Comparison of ENCODE assay signal across 24 cellular contexts in genomic region chr21:40760811-40761210, GRCh38.
DNase-seq lines count a peak whose midpoint lies in the region; ATAC-seq and TF ChIP-seq lines count a peak whose summit lies in the region.
"Had no signal": no experiment of that assay in that cellular context is flagged by ENCODE, and none has a peak within 500 bp of the region (broad histone marks: within the 10 kb centered on the region; RNA-seq: fewer than 3 reads in every experiment).

No MANE protein-coding gene starts in this region.

- H3K27me3 ChIP-seq in gastrocnemius medialis: no peaks in the 10 kb centered on the region

- no peaks in the 10 kb centered on the region for H3K36me3 ChIP-seq in gastrocnemius medialis

- no peak overlapping the region for H3K4me3 ChIP-seq in AG10803 (ENCODE audit: low read length)
- H3K4me3 ChIP-seq in coronary artery: no peak overlapping the region
- H3K4me3 ChIP-seq in gastrocnemius medialis: no peak overlapping the region
- H3K4me3 ChIP-seq: K562 had no signal

- peaks cover 10% of the 10 kb centered on the region for H3K9me3 Mint-ChIP-seq in HFFc6

- peaks cover 20% of the 10 kb centered on the region for H3K4me1 Mint-ChIP-seq in HFFc6 (ENCODE audit: low read depth)
- H3K4me1 Mint-ChIP-seq: B cell; CD4-positive, CD25-positive, alpha-beta regulatory T cell; CD8-positive, alpha-beta memory T cell had no signal

- H3K9me3 ChIP-seq in gastrocnemius medialis: no peaks in the 10 kb centered on the region

- ATAC-seq in gastrocnemius medialis (no peak), HG02938 (IDR thresholded peaks at IDR 0.05; ENCODE audit: unreplicated experiment) (no peak), HG03280 (IDR thresholded peaks at IDR 0.05; ENCODE audit: unreplicated experiment) (no peak)
- ATAC-seq: HCT116, K562 had no signal

- TF ChIP-seq CTCF in AG10803 (conservative IDR thresholded peaks at IDR 0.05; ENCODE audit: low read length) (no peak), HFFc6 (IDR thresholded peaks at IDR 0.05) (no peak), coronary artery (IDR thresholded peaks at IDR 0.05) (no peak), gastrocnemius medialis (IDR thresholded peaks at IDR 0.05 in 4 of 5, conservative IDR thresholded peaks at IDR 0.05 in 1 of 5) (no peak)

- DNase-seq in AG10803 (ENCODE audit: low read depth) (peak; percentile 11), HFFc6 (peak; percentile 54), coronary artery (ENCODE audit: low spot score) (peak; percentile 29), kidney tubule cell (ENCODE audit: low spot score) (peak; percentile 1), gastrocnemius medialis (no peak), HT-29 (ENCODE audit: low spot score) (no peak)
- DNase-seq: C1 segment of cervical spinal cord; CD4-positive, CD25-positive, alpha-beta regulatory T cell; CD8-positive, alpha-beta memory T cell; COR-L47; DMS 273 treated with DMSO at 0.1 percent for 48 hours; DMS53; DND-41; GDM1; GOT3; H7; IMR-90 had no signal

- in situ Hi-C loops in gastrocnemius medialis (cut with MboI; ENCODE audit: low sequenced_read_pairs in 4 of 4): no loop called here

- TF ChIP-seq POLR2A in gastrocnemius medialis (IDR thresholded peaks at IDR 0.05): no peak

- H3K27me3 Mint-ChIP-seq in HFFc6 (ENCODE audit: insufficient read depth): peaks cover 3% of the 10 kb centered on the region
- H3K27me3 Mint-ChIP-seq: B cell; CD4-positive, CD25-positive, alpha-beta regulatory T cell had no signal

- H3K4me1 ChIP-seq in gastrocnemius medialis: no peaks in the 10 kb centered on the region

- H3K36me3 Mint-ChIP-seq in HFFc6 (ENCODE audit: low read depth): peaks cover 5% of the 10 kb centered on the region; the same call in 1 of the 2 replicates
- H3K36me3 Mint-ChIP-seq: CD4-positive, CD25-positive, alpha-beta regulatory T cell had no signal

- peak overlapping the region; percentile 51 for H3K27ac Mint-ChIP-seq in HFFc6
- H3K27ac Mint-ChIP-seq: B cell; CD4-positive, CD25-positive, alpha-beta regulatory T cell; CD8-positive, alpha-beta memory T cell had no signal

- intact Hi-C loops in gastrocnemius medialis (cut with DNase I; ENCODE audit: low total_unique reads): no loop called here

- H3K4me3 Mint-ChIP-seq in HFFc6: no peak overlapping the region
- H3K4me3 Mint-ChIP-seq: B cell; CD4-positive, CD25-positive, alpha-beta regulatory T cell; CD8-positive, alpha-beta memory T cell had no signal

- H3K27ac ChIP-seq in coronary artery (no peak overlapping the region), gastrocnemius medialis (no peak overlapping the region)
- H3K27ac ChIP-seq: 22Rv1, HL-60 had no signal

Comparison
In these comparisons a context has a peak if more than half of its experiments do, and no peak if none do; other contexts are left out.
1. DNase-seq: peak in AG10803 (single experiment), HFFc6 (single experiment), coronary artery (single experiment) and kidney tubule cell (single experiment); none in gastrocnemius medialis (0 of 2) and HT-29 (single experiment).